ENCODE assay signal across 8 cellular contexts in genomic region chr2:127591221-127591923, GRCh38. TPM values are rescaled to one million over a fixed set of nuclear protein-coding genes. Genes with fewer than 3 reads are reported as not detected.
DNase-seq lines count a peak whose midpoint lies in the region; ATAC-seq and TF ChIP-seq lines count a peak whose summit lies in the region.

No MANE protein-coding gene starts in this region.

- TF ChIP-seq CTCF in AG09309 (IDR thresholded peaks at IDR 0.05; ENCODE audit: control insufficient read depth, insufficient read depth, low read depth, low read length, missing control alignments), result peak; percentile 99

- DNase-seq in AG09309 (ENCODE audit: low read depth) (no peak), RPMI8226 (peak; percentile 72), glomerular visceral epithelial cell (ENCODE audit: extremely low spot score) (peak; percentile 57), pons (ENCODE audit: low spot score) (peak; percentile 57), ureter (ENCODE audit: low spot score) (peak; percentile 42)
- peak in 3 of 4 experiments; percentile 34 to 70 (median 46) for DNase-seq in activated naive CD4-positive, alpha-beta T cell (lab: John Stamatoyannopoulos, UW)

- H3K4me3 ChIP-seq in AG09309 (ENCODE audit: control insufficient read depth, low read depth, low read length), result no peak overlapping the region

- peak; percentile 83 for ATAC-seq in GM18502 (IDR thresholded peaks at IDR 0.05; ENCODE audit: poor library complexity, unreplicated experiment)
- ATAC-seq in HG03460 (IDR thresholded peaks at IDR 0.05; ENCODE audit: unreplicated experiment), result peak; percentile 77

RNA-seq across cellular contexts. Expression of gene GPR17, which starts 54.6 kb away (rescaled TPM):
- not detected for total RNA-seq in ureter

RNA-seq across cellular contexts. Expression of gene MYO7B, which starts 55.9 kb away (rescaled TPM):
- total RNA-seq in ureter, result 0.78 TPM
